18 cellular contexts compared by ENCODE assay signal in genomic region chr5:1751026-1751863, GRCh38. TPM values are rescaled to one million over a fixed set of nuclear protein-coding genes. Genes with fewer than 3 reads are reported as not detected.
DNase-seq lines count a peak whose midpoint lies in the region; ATAC-seq and TF ChIP-seq lines count a peak whose summit lies in the region.
"Had no signal": no experiment of that assay in that cellular context is flagged by ENCODE, and none has a peak within 500 bp of the region (broad histone marks: within the 10 kb centered on the region; RNA-seq: fewer than 3 reads in every experiment).

No MANE protein-coding gene starts in this region.

- intact Hi-C loops in sigmoid colon (cut with DNase I): no loop called here

- TF ChIP-seq CTCF in endodermal cell (conservative IDR thresholded peaks at IDR 0.05) (no peak), sigmoid colon (IDR thresholded peaks at IDR 0.05) (no peak), glutamatergic neuron (IDR thresholded peaks at IDR 0.05; ENCODE audit: partially characterized antibody, unreplicated experiment) (no peak)

- no peaks in the 10 kb centered on the region for H3K9me3 Mint-ChIP-seq in activated T-cell treated with anti-CD3 and anti-CD28 coated beads, Interleukin-2, amount 50 U/mL, for 24 hours
- H3K9me3 Mint-ChIP-seq in endodermal cell: no peaks in the 10 kb centered on the region
- H3K9me3 Mint-ChIP-seq in glutamatergic neuron (ENCODE audit: unreplicated experiment): peaks cover 6% of the 10 kb centered on the region
- H3K9me3 Mint-ChIP-seq: CD8-positive, alpha-beta memory T cell; neural progenitor cell had no signal

- 77 to 81% methylated on average over 18 to 27 of the region's 27 CpGs for WGBS in endodermal cell (ENCODE audit: insufficient coverage in 1 of 2, insufficient read length in 1 of 2), 2 experiments
- 40 to 55% methylated on average over 27 of the region's 27 CpGs for WGBS in sigmoid colon, 2 donors

- H3K4me3 Mint-ChIP-seq in activated T-cell treated with anti-CD3 and anti-CD28 coated beads, Interleukin-2, amount 50 U/mL, for 24 hours: no peak overlapping the region
- H3K4me3 Mint-ChIP-seq in endodermal cell (no peak overlapping the region), glutamatergic neuron (ENCODE audit: unreplicated experiment) (no peak overlapping the region)
- H3K4me3 Mint-ChIP-seq: CD8-positive, alpha-beta memory T cell; neural progenitor cell had no signal

- no peak for TF ChIP-seq EP300 in sigmoid colon (IDR thresholded peaks at IDR 0.05)

- no peak for TF ChIP-seq POLR2A in sigmoid colon (IDR thresholded peaks at IDR 0.05)

- H3K36me3 ChIP-seq in endodermal cell (ENCODE audit: control insufficient read depth, insufficient read depth, low read length) (no peaks in the 10 kb centered on the region), sigmoid colon (no peaks in the 10 kb centered on the region)
- H3K36me3 ChIP-seq: ascending aorta, neural progenitor cell had no signal

- peaks cover 13% of the 10 kb centered on the region for H3K27me3 Mint-ChIP-seq in activated T-cell treated with anti-CD3 and anti-CD28 coated beads, Interleukin-2, amount 50 U/mL, for 24 hours
- H3K27me3 Mint-ChIP-seq in endodermal cell (ENCODE audit: insufficient read depth) (no peaks in the 10 kb centered on the region), glutamatergic neuron (ENCODE audit: unreplicated experiment) (no peaks in the 10 kb centered on the region)

- H3K27me3 ChIP-seq in endodermal cell (ENCODE audit: control insufficient read depth, insufficient read depth, low read length, poor library complexity, severe bottlenecking) (no peaks in the 10 kb centered on the region), sigmoid colon (peaks cover 0 to 13% (median 0%) of the 10 kb centered on the region in 3 donors)
- H3K27me3 ChIP-seq: ascending aorta, neural progenitor cell had no signal

- no peak overlapping the region for H3K27ac Mint-ChIP-seq in activated T-cell treated with anti-CD3 and anti-CD28 coated beads, Interleukin-2, amount 50 U/mL, for 24 hours
- H3K27ac Mint-ChIP-seq in endodermal cell (no peak overlapping the region), glutamatergic neuron (ENCODE audit: unreplicated experiment) (no peak overlapping the region)
- H3K27ac Mint-ChIP-seq: CD8-positive, alpha-beta memory T cell; neural progenitor cell had no signal

- H3K4me3 ChIP-seq in endodermal cell (ENCODE audit: low read length) (no peak overlapping the region), sigmoid colon (no peak overlapping the region)
- H3K4me3 ChIP-seq: ascending aorta, GM23248, neural progenitor cell had no signal

- H3K36me3 Mint-ChIP-seq in activated T-cell treated with anti-CD3 and anti-CD28 coated beads, Interleukin-2, amount 50 U/mL, for 24 hours (ENCODE audit: low read depth): no peaks in the 10 kb centered on the region
- H3K36me3 Mint-ChIP-seq in endodermal cell (ENCODE audit: low read depth): no peaks in the 10 kb centered on the region
- H3K36me3 Mint-ChIP-seq in glutamatergic neuron (ENCODE audit: unreplicated experiment): no peaks in the 10 kb centered on the region
- H3K36me3 Mint-ChIP-seq: CD8-positive, alpha-beta memory T cell; neural progenitor cell had no signal

- H3K27ac ChIP-seq in endodermal cell (ENCODE audit: low read depth, low read length): no peak overlapping the region
- no peak overlapping the region for H3K27ac ChIP-seq in sigmoid colon
- H3K27ac ChIP-seq: ascending aorta, GM23248, neural progenitor cell had no signal

- H3K9me3 ChIP-seq in endodermal cell (ENCODE audit: control insufficient read depth, low read length) (no peaks in the 10 kb centered on the region), sigmoid colon (no peaks in the 10 kb centered on the region)
- H3K9me3 ChIP-seq: ascending aorta had no signal

- no peak overlapping the region for H3K9ac ChIP-seq in endodermal cell (ENCODE audit: extremely low read depth, low read length, poor library complexity, severe bottlenecking)
- H3K9ac ChIP-seq: GM23248, neural progenitor cell had no signal

- H3K4me1 Mint-ChIP-seq in activated T-cell treated with anti-CD3 and anti-CD28 coated beads, Interleukin-2, amount 50 U/mL, for 24 hours (ENCODE audit: low read depth): no peaks in the 10 kb centered on the region
- no peaks in the 10 kb centered on the region for H3K4me1 Mint-ChIP-seq in endodermal cell
- no peaks in the 10 kb centered on the region for H3K4me1 Mint-ChIP-seq in glutamatergic neuron (ENCODE audit: low read depth, unreplicated experiment)
- H3K4me1 Mint-ChIP-seq: CD8-positive, alpha-beta memory T cell had no signal

- peak; percentile 16 for DNase-seq in activated T-cell treated with anti-CD3 and anti-CD28 coated beads, Interleukin-2, amount 50 U/mL, for 24 hours
- no peak for DNase-seq in activated T-cell treated with anti-CD3 and anti-CD28 coated beads, Interleukin-2, amount 50 U/mL, for 1 hour
- DNase-seq in HT-29 (ENCODE audit: low spot score) (peak; percentile 34), endodermal cell (peak; percentile 57), sigmoid colon (peak; percentile 57), NCI-H1930 (lab: John Stamatoyannopoulos, UW) (no peak), glutamatergic neuron (no peak)
- DNase-seq: activated CD4-positive, alpha-beta T cell treated with anti-CD3 and anti-CD28 coated beads for 1 hour; activated naive CD4-positive, alpha-beta T cell treated with Interleukin-2 at 50 U/mL for 16 hours; CD8-positive, alpha-beta memory T cell; GM23248; hippocampal formation; left cardiac atrium; NCI-H510A; stimulated activated naive CD4-positive, alpha-beta T cell had no signal

- no peak for ATAC-seq in HG02571 (IDR thresholded peaks at IDR 0.05; ENCODE audit: unreplicated experiment)
- ATAC-seq: left cardiac atrium had no signal

- no peaks in the 10 kb centered on the region for H3K4me1 ChIP-seq in endodermal cell (ENCODE audit: control insufficient read depth, insufficient read depth, low read length)
- no peaks in the 10 kb centered on the region for H3K4me1 ChIP-seq in sigmoid colon
- H3K4me1 ChIP-seq: ascending aorta had no signal

RNA-seq across cellular contexts. Expression of gene MRPL36, which starts 48.4 kb away (rescaled TPM):
- 140 and 145 TPM in 2 replicates for total RNA-seq in HT-29 (2014; rRNA removed; shearing (Covaris generic))
- total RNA-seq in endodermal cell (10 to 100 TPM; 44.0 to 49.7 TPM), sigmoid colon (10 to 100 TPM; 32.4 to 59.4 (median 49.2) TPM), glutamatergic neuron (ENCODE audit: unreplicated experiment) (40.0 TPM)
- 73.8 TPM for polyA plus RNA-seq in endodermal cell (2013, experiment 1 of 2)
- 63.7 TPM for polyA plus RNA-seq in endodermal cell (2013, experiment 2 of 2)
- polyA plus RNA-seq in sigmoid colon: 10 to 100 TPM; 65.9 to 77.9 (median 70.9) TPM

RNA-seq across cellular contexts. Expression of gene NDUFS6, which starts 50.0 kb away (rescaled TPM):
- 110 and 146 TPM in 2 replicates for total RNA-seq in HT-29 (2014; rRNA removed; shearing (Covaris generic))
- 10 to 100 TPM; 47.9 to 65.2 TPM for total RNA-seq in endodermal cell
- 79.9 TPM for polyA plus RNA-seq in endodermal cell (2013, experiment 1 of 2)
- polyA plus RNA-seq in endodermal cell (2013, experiment 2 of 2): 73.3 TPM
- 10 to 100 TPM; 34.9 to 82.6 (median 55.4) TPM for total RNA-seq in sigmoid colon
- 100 to 1,000 TPM in 2 of 3 donors, 10 to 100 TPM in 1; 94.0 to 156 (median 111) TPM for polyA plus RNA-seq in sigmoid colon
- 40.3 TPM for total RNA-seq in glutamatergic neuron (ENCODE audit: unreplicated experiment)

Comparison
In these comparisons a context has a peak if more than half of its experiments do, and no peak if none do; other contexts are left out.
1. DNase-seq: peak in activated T-cell treated with anti-CD3 and anti-CD28 coated beads, Interleukin-2, amount 50 U/mL, for 24 hours (single experiment), HT-29 (single experiment), endodermal cell (single experiment) and sigmoid colon (single experiment); none in activated T-cell treated with anti-CD3 and anti-CD28 coated beads, Interleukin-2, amount 50 U/mL, for 1 hour (single experiment), NCI-H1930 (0 of 2) and glutamatergic neuron (single experiment).